In genomic region chr19:30679286-30679685, GRCh38 we compare ENCODE assay signal across 26 cellular contexts.
"Had no signal": no experiment of that assay in that cellular context is flagged by ENCODE, and none has a peak within 500 bp of the region (broad histone marks: within the 10 kb centered on the region; RNA-seq: fewer than 3 reads in every experiment).

No MANE protein-coding gene starts in this region.

- H3K27ac ChIP-seq: brain microvascular endothelial cell, SJSA1, WERI-Rb-1 had no signal

- FAIRE-seq: colon had no signal

- H3K36me3 ChIP-seq: brain microvascular endothelial cell, SJSA1, WERI-Rb-1 had no signal

- H3K9me3 ChIP-seq: SJSA1 had no signal

- H3K4me3 ChIP-seq: SJSA1 had no signal

- DNase-seq: activated CD4-positive, alpha-beta memory T cell treated with anti-CD3 and anti-CD28 coated beads, Interleukin-2, amount 10 ng/mL, durations not matched to agents 7 days and 5 days; activated CD4-positive, alpha-beta T cell treated with anti-CD3 and anti-CD28 coated beads for 1 hour; activated CD4-positive, alpha-beta T cell treated with anti-CD3 and anti-CD28 coated beads for 48 hours; activated CD4-positive, CD25-positive, alpha-beta regulatory T cell; activated CD8-positive, alpha-beta memory T cell treated with anti-CD3 and anti-CD28 coated beads for 24 hours; activated CD8-positive, alpha-beta memory T cell treated with anti-CD3 and anti-CD28 coated beads, Interleukin-2, amount 10 ng/mL, durations not matched to agents 7 days and 5 days; activated CD8-positive, alpha-beta memory T cell treated with anti-CD3 and anti-CD28 coated beads, Interleukin-2, amount 50 U/mL, for 48 hours; activated effector memory CD4-positive, alpha-beta T cell treated with Interleukin-2 at 50 U/mL for 16 hours; activated naive CD4-positive, alpha-beta T cell treated with anti-CD3 and anti-CD28 coated beads, Interleukin-2, amount 10 ng/mL, durations not matched to agents 7 days and 5 days; activated naive CD8-positive, alpha-beta T cell treated with anti-CD3 and anti-CD28 coated beads for 36 hours; activated T-cell treated with anti-CD3 and anti-CD28 coated beads, Interleukin-2, amount 50 U/mL, for 48 hours; amniotic stem cell; brain microvascular endothelial cell; central memory CD4-positive, alpha-beta T cell; Karpas-422; NCI-H1436 treated with DMSO at 0.1 percent for 48 hours; NCI-H1694 treated with DMSO at 0.1 percent for 48 hours; NCI-H2029 treated with DMSO at 0.1 percent for 48 hours; NCI-H2107; NCI-H226; NCI-H524 treated with DMSO at 0.1 percent for 48 hours; SHP77; T1000; WERI-Rb-1 had no signal
